ENCODE assay signal across 1 cellular context in genomic region chr4:138898282-138898681, GRCh38.
TF ChIP-seq lines count a peak whose summit lies in the region.

No MANE protein-coding gene starts in this region.

TF ChIP-seq in GM23338, 12 proteins besides CTCF, POLR2A, EP300 and RAD21 (continued from another document):
- TF ChIP-seq, protein P1, sequence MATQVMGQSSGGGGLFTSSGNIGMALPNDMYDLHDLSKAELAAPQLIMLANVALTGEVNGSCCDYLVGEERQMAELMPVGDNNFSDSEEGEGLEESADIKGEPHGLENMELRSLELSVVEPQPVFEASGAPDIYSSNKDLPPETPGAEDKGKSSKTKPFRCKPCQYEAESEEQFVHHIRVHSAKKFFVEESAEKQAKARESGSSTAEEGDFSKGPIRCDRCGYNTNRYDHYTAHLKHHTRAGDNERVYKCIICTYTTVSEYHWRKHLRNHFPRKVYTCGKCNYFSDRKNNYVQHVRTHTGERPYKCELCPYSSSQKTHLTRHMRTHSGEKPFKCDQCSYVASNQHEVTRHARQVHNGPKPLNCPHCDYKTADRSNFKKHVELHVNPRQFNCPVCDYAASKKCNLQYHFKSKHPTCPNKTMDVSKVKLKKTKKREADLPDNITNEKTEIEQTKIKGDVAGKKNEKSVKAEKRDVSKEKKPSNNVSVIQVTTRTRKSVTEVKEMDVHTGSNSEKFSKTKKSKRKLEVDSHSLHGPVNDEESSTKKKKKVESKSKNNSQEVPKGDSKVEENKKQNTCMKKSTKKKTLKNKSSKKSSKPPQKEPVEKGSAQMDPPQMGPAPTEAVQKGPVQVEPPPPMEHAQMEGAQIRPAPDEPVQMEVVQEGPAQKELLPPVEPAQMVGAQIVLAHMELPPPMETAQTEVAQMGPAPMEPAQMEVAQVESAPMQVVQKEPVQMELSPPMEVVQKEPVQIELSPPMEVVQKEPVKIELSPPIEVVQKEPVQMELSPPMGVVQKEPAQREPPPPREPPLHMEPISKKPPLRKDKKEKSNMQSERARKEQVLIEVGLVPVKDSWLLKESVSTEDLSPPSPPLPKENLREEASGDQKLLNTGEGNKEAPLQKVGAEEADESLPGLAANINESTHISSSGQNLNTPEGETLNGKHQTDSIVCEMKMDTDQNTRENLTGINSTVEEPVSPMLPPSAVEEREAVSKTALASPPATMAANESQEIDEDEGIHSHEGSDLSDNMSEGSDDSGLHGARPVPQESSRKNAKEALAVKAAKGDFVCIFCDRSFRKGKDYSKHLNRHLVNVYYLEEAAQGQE (IDR thresholded peaks at IDR 0.05; ENCODE audit: unreplicated experiment), result no peak
- TF ChIP-seq JUNB (IDR thresholded peaks at IDR 0.05; ENCODE audit: unreplicated experiment), result no peak
